ENCODE assay signal across 22 cellular contexts in genomic region chr1:69077198-69077597, GRCh38.
A peak's percentile ranks its signal among the peaks of the same experiment; 100 is the strongest.
DNase-seq lines count a peak whose midpoint lies in the region; ATAC-seq, FAIRE-seq and TF ChIP-seq lines count a peak whose summit lies in the region.
"Had no signal": no experiment of that assay in that cellular context is flagged by ENCODE, and none has a peak within 500 bp of the region (broad histone marks: within the 10 kb centered on the region; RNA-seq: fewer than 3 reads in every experiment).

No MANE protein-coding gene starts in this region.

- 0% methylated on average over 1 of the region's 1 CpG; no CpG with 5 or more reads in 1 of the 2 experiments for WGBS in H1 (ENCODE audit: extremely low coverage in 1 of 2, insufficient coverage in 1 of 2, insufficient read length in 1 of 2, insufficient replicate concordance in 2 of 2, low coverage in 1 of 2, low lambda C conversion rate in 2 of 2, missing lambda C conversion rate in 1 of 2), 2 experiments
- 53% methylated on average over 1 of the region's 1 CpG for WGBS in smooth muscle cell (ENCODE audit: low lambda C conversion rate)

- no peak for TF ChIP-seq RAD21 in H1 (IDR thresholded peaks at IDR 0.05 in 1 of 2, conservative IDR thresholded peaks at IDR 0.05 in 1 of 2; ENCODE audit: low read depth in 2 of 2, low read length in 2 of 2)

- H2BK12ac ChIP-seq in H1 (ENCODE audit: low read depth, low read length): no peak overlapping the region

- H4K91ac ChIP-seq in H1 (replicated peaks; ENCODE audit: insufficient read length, low read length): no peak overlapping the region

- H2BK20ac ChIP-seq in H1 (ENCODE audit: low read length): no peak overlapping the region

- no peak overlapping the region for H2BK5ac ChIP-seq in H1 (ENCODE audit: low read depth, low read length)

- H3K4ac ChIP-seq in H1 (replicated peaks; ENCODE audit: insufficient read length, low read depth, low read length): no peak overlapping the region

- no peaks in the 10 kb centered on the region for H3F3A ChIP-seq in smooth muscle cell (ENCODE audit: low read depth)

- TF ChIP-seq CTCF in H1 (IDR thresholded peaks at IDR 0.05; ENCODE audit: control extremely low read depth in 1 of 3, insufficient read depth in 1 of 3, low read depth in 1 of 3, low read length in 3 of 3): no peak
- no peak for TF ChIP-seq CTCF in smooth muscle cell (IDR thresholded peaks at IDR 0.05; ENCODE audit: borderline replicate concordance, insufficient read depth, poor library complexity, severe bottlenecking)

- H2AFZ ChIP-seq in H1 (ENCODE audit: low read length) (no peak overlapping the region), smooth muscle cell (ENCODE audit: low read depth) (peak overlapping the region; percentile 9)

- FAIRE-seq in H1 (lab: Jason Lieb, UNC): no peak
- FAIRE-seq: A204.1, D721Med, G401.6, GM12891, HepG2 had no signal

- no peaks in the 10 kb centered on the region for H3K23me2 ChIP-seq in H1 (ENCODE audit: low read depth, low read length)

- no peak for DNase-seq in H1 (ENCODE audit: low read depth in 1 of 2, low spot score in 2 of 2)
- no peak for DNase-seq in smooth muscle cell (lab: John Stamatoyannopoulos, UW; ENCODE audit: unreplicated experiment)
- no peak for DNase-seq in activated CD8-positive, alpha-beta memory T cell treated with anti-CD3 and anti-CD28 coated beads, Interleukin-2, amount 50 U/mL, for 4 hours
- DNase-seq in hypothalamus (lab: John Stamatoyannopoulos, UW): no peak
- DNase-seq in HUDEP-2 (lab: John Stamatoyannopoulos, UW; ENCODE audit: unreplicated experiment in 76 of 76): no peak
- DNase-seq: ACHN; BE2C; C1 segment of cervical spinal cord; Caco-2; CD4-positive, CD25-positive, alpha-beta regulatory T cell; GOT3; HCEC 1CT; Karpas-422; KBM-7 had no signal

- H3K23ac ChIP-seq in H1 (ENCODE audit: insufficient read length): no peak overlapping the region

- H3K9me3 ChIP-seq in HUES48 (ENCODE audit: control insufficient read depth, insufficient read depth, low read length) (no peaks in the 10 kb centered on the region), H1 (ENCODE audit: insufficient read depth in 2 of 2, low read depth in 1 of 2, low read length in 1 of 2) (no peaks in the 10 kb centered on the region), iPS-20b (ENCODE audit: insufficient read depth, low read depth, low read length) (no peaks in the 10 kb centered on the region), smooth muscle cell (replicated peaks; ENCODE audit: low read depth) (no peaks in the 10 kb centered on the region)
- H3K9me3 ChIP-seq: BE2C, Caco-2 had no signal

- H3K27me3 ChIP-seq in HUES48 (ENCODE audit: control insufficient read depth, insufficient read depth, low read length): no peaks in the 10 kb centered on the region
- no peaks in the 10 kb centered on the region; a peak in 1 of 7 replicates for H3K27me3 ChIP-seq in H1 (replicated peaks in 1 of 4; ENCODE audit: control insufficient read depth in 3 of 4, extremely low read depth in 1 of 4, insufficient read depth in 3 of 4, low read length in 3 of 4)
- H3K27me3 ChIP-seq in iPS-20b (ENCODE audit: insufficient read depth, low read length): no peaks in the 10 kb centered on the region
- no peaks in the 10 kb centered on the region for H3K27me3 ChIP-seq in smooth muscle cell (ENCODE audit: low read depth)
- H3K27me3 ChIP-seq: BE2C had no signal

- H3K4me3 ChIP-seq in HUES48 (ENCODE audit: low read depth, low read length) (peak overlapping the region; percentile 28; the same call in 1 of the 2 replicates), H1 (ENCODE audit: extremely low read depth in 1 of 4, insufficient read depth in 2 of 4, low read depth in 3 of 4, low read length in 4 of 4) (peak overlapping the region in 1 of 4 experiments; percentile 35; a peak in 1 of 8 replicates), iPS-20b (ENCODE audit: low read length) (peak overlapping the region; percentile 38; the same call in 1 of the 2 replicates), smooth muscle cell (no peak overlapping the region)

- H2BK120ac ChIP-seq in H1 (replicated peaks; ENCODE audit: low read depth, low read length): no peak overlapping the region

- H3K36me3 ChIP-seq in HUES48 (ENCODE audit: control insufficient read depth, insufficient read depth, low read length) (no peaks in the 10 kb centered on the region), H1 (ENCODE audit: control insufficient read depth in 2 of 4, insufficient read depth in 4 of 4, low read length in 3 of 4) (no peaks in the 10 kb centered on the region; a peak in 2 of 8 replicates), iPS-20b (ENCODE audit: insufficient read depth, low read depth, low read length) (no peaks in the 10 kb centered on the region), smooth muscle cell (ENCODE audit: low read depth) (no peaks in the 10 kb centered on the region)
- H3K36me3 ChIP-seq: BE2C had no signal

- no peak overlapping the region for H4K8ac ChIP-seq in H1 (ENCODE audit: extremely low read depth, insufficient read depth, low read length)

- H3K79me1 ChIP-seq in H1 (ENCODE audit: low read depth, low read length): no peaks in the 10 kb centered on the region

- no peak overlapping the region for H2BK15ac ChIP-seq in H1 (ENCODE audit: low read length)

- H3K18ac ChIP-seq in H1 (ENCODE audit: extremely low read depth, low read length): peak overlapping the region; percentile 82; the same call in 1 of the 2 replicates

- peak overlapping the region; percentile 38 to 40; a peak in 3 of 4 replicates for H3K4me2 ChIP-seq in H1 (ENCODE audit: insufficient read depth in 1 of 2, low read depth in 2 of 2, low read length in 2 of 2)
- no peak overlapping the region for H3K4me2 ChIP-seq in smooth muscle cell

- ATAC-seq in HG02678 (IDR thresholded peaks at IDR 0.05; ENCODE audit: unreplicated experiment): no peak
- ATAC-seq: HepG2 had no signal

- H3K9ac ChIP-seq in HUES48 (ENCODE audit: low read depth, low read length) (no peak overlapping the region), H1 (replicated peaks in 1 of 4; ENCODE audit: extremely low read depth in 1 of 4, low read depth in 3 of 4, low read length in 3 of 4) (no peak overlapping the region), iPS-20b (ENCODE audit: low read depth, low read length) (peak overlapping the region; percentile 25; the same call in 1 of the 2 replicates), smooth muscle cell (ENCODE audit: low read depth) (no peak overlapping the region)

- H3K79me2 ChIP-seq in H1 (ENCODE audit: control insufficient read depth in 1 of 2, insufficient read depth in 2 of 2, low read length in 2 of 2) (no peaks in the 10 kb centered on the region), smooth muscle cell (ENCODE audit: low read depth) (no peaks in the 10 kb centered on the region)

- no peak for TF ChIP-seq POLR2A in H1 (IDR thresholded peaks at IDR 0.05; ENCODE audit: control extremely low read depth in 1 of 2, low read depth in 2 of 2, low read length in 2 of 2)

- no peaks in the 10 kb centered on the region for H4K20me1 ChIP-seq in H1 (replicated peaks in 1 of 2; ENCODE audit: control insufficient read depth in 1 of 2, insufficient read depth in 2 of 2, low read length in 2 of 2)
- no peaks in the 10 kb centered on the region for H4K20me1 ChIP-seq in smooth muscle cell (ENCODE audit: low read depth)

- H2AK5ac ChIP-seq in H1 (ENCODE audit: low read depth, low read length): no peak overlapping the region

- H3K14ac ChIP-seq in H1 (ENCODE audit: insufficient read length): no peak overlapping the region

- H3K56ac ChIP-seq in H1 (replicated peaks; ENCODE audit: insufficient read length, low read depth, low read length): no peak overlapping the region

- CTCF ChIA-PET in H1 (lab: Charles Lee; ENCODE audit: partially characterized antibody): no interaction called here

- H3K4me1 ChIP-seq in HUES48 (ENCODE audit: control insufficient read depth, insufficient read depth, low read length) (peaks cover 46% of the 10 kb centered on the region), H1 (replicated peaks in 1 of 4; ENCODE audit: control insufficient read depth in 3 of 4, insufficient read depth in 4 of 4, low read length in 3 of 4) (peaks cover 0 to 12% (median 1%) of the 10 kb centered on the region in 4 experiments; a peak in 1 of 7 replicates), iPS-20b (ENCODE audit: insufficient read depth, low read length) (peaks cover 40% of the 10 kb centered on the region), smooth muscle cell (ENCODE audit: low read depth) (peaks cover 25% of the 10 kb centered on the region)
- H3K4me1 ChIP-seq: BE2C, Caco-2 had no signal

- POLR2A ChIA-PET in H1 (lab: Charles Lee; ENCODE audit: partially characterized antibody): no interaction called here

- H3K27ac ChIP-seq in HUES48 (ENCODE audit: low read depth, low read length) (peak overlapping the region; percentile 94), H1 (ENCODE audit: low read depth, low read length) (no peak overlapping the region), iPS-20b (ENCODE audit: low read length) (no peak overlapping the region), smooth muscle cell (ENCODE audit: low read depth) (no peak overlapping the region)

- H4K5ac ChIP-seq in H1 (ENCODE audit: insufficient read length, low read depth, low read length): peak overlapping the region; percentile 64

- TF ChIP-seq EP300 in H1 (IDR thresholded peaks at IDR 0.05; ENCODE audit: borderline replicate concordance in 1 of 2, low read depth in 2 of 2, low read length in 2 of 2): no peak
